8 cellular contexts compared by ENCODE assay signal in genomic region chr2:27428213-27428977, GRCh38. TPM values are rescaled to one million over a fixed set of nuclear protein-coding genes. Genes with fewer than 3 reads are reported as not detected.
DNase-seq lines count a peak whose midpoint lies in the region; ATAC-seq and TF ChIP-seq lines count a peak whose summit lies in the region.

Gene NRBP1, plus strand, starts transcription at chr2:27428631. Its CDS starts 4,643 bp downstream, at chr2:27433274.

- peaks cover 33% of the 10 kb centered on the region for H3K4me1 Mint-ChIP-seq in T-helper 17 cell

- DNase-seq in NCI-H187 (lab: John Stamatoyannopoulos, UW) (peak; percentile 87 to 94), T-helper 17 cell (peak; percentile 87 to 89 (median 87)), amygdala (lab: John Stamatoyannopoulos, UW) (peak; percentile 58 to 96 (median 85)), left ventricle myocardium inferior (peak; percentile 95), prostate gland (ENCODE audit: low spot score) (peak; percentile 93), ureter (ENCODE audit: low spot score) (peak; percentile 93)

- peak within 1 kb of the TSS; percentile 97 for H3K4me3 Mint-ChIP-seq in T-helper 17 cell

- peaks cover 4% of the 10 kb centered on the region for H3K36me3 Mint-ChIP-seq in T-helper 17 cell (ENCODE audit: low read depth)

- TF ChIP-seq CTCF in left ventricle myocardium inferior (IDR thresholded peaks at IDR 0.05; ENCODE audit: borderline replicate concordance) (no peak), prostate gland (IDR thresholded peaks at IDR 0.05) (peak in 1 of 4 experiments; percentile 3)

- H3K27ac Mint-ChIP-seq in T-helper 17 cell: peak within 1 kb of the TSS; percentile 95

- peak; percentile 90 for ATAC-seq in GM18498 (IDR thresholded peaks at IDR 0.05; ENCODE audit: unreplicated experiment)
- ATAC-seq in HG02884 (IDR thresholded peaks at IDR 0.05; ENCODE audit: unreplicated experiment): peak; percentile 71
- peak; percentile 95 for ATAC-seq in T-helper 17 cell

- H3K9me3 ChIP-seq in T-helper 17 cell (ENCODE audit: control insufficient read depth, low read length, poor library complexity, severe bottlenecking): no peaks in the 10 kb centered on the region
- H3K9me3 ChIP-seq in left ventricle myocardium inferior (replicated peaks): no peaks in the 10 kb centered on the region
- H3K9me3 ChIP-seq in prostate gland: no peaks in the 10 kb centered on the region

- H3K4me1 ChIP-seq in left ventricle myocardium inferior (peaks cover 55% of the 10 kb centered on the region), prostate gland (replicated peaks) (peaks cover 4% of the 10 kb centered on the region)

- intact Hi-C loops in left ventricle myocardium inferior (cut with micrococcal nuclease): no loop called here
- intact Hi-C loops in prostate gland (cut with DNase I): loop anchor here (2.0 kb wide), 1 partner anchor 20 kb away; the partner anchor contains the start of gene PPM1G

- WGBS in prostate gland: under 1% methylated on average over 60 of the region's 75 CpGs

- H3K27me3 Mint-ChIP-seq in T-helper 17 cell: no peaks in the 10 kb centered on the region

- H3K27me3 ChIP-seq in left ventricle myocardium inferior (ENCODE audit: low read depth) (no peaks in the 10 kb centered on the region), prostate gland (replicated peaks; ENCODE audit: insufficient read depth) (no peaks in the 10 kb centered on the region)

- H3K4me3 ChIP-seq in left ventricle myocardium inferior (peak within 1 kb of the TSS; percentile 98), prostate gland (peak within 1 kb of the TSS; percentile 97 to 98)

- H3K36me3 ChIP-seq in left ventricle myocardium inferior (peaks cover 5% of the 10 kb centered on the region), prostate gland (peaks cover 0 to 2% of the 10 kb centered on the region in 2 donors)

- peak within 1 kb of the TSS; percentile 100 for H3K27ac ChIP-seq in left ventricle myocardium inferior (replicated peaks)
- peak within 1 kb of the TSS; percentile 99 to 100 for H3K27ac ChIP-seq in prostate gland

- TF ChIP-seq POLR2A in prostate gland (IDR thresholded peaks at IDR 0.05): peak; percentile 96

RNA-seq across cellular contexts. Expression of gene NRBP1, which starts in this region (rescaled TPM):
- 100 to 1,000 TPM; 138 to 150 TPM for total RNA-seq in T-helper 17 cell
- total RNA-seq in left ventricle myocardium inferior: 52.5 TPM
- total RNA-seq in prostate gland: 10 to 100 TPM; 42.9 to 83.4 TPM
- total RNA-seq in ureter: 71.7 TPM

Comparison
In these comparisons a context has a peak if more than half of its experiments do, and no peak if none do; other contexts are left out.
1. Peak in every context shown above with its lines: DNase-seq, ATAC-seq, H3K4me3 ChIP-seq and H3K27ac ChIP-seq.